8 cellular contexts compared by ENCODE assay signal in genomic region chr2:23384551-23385349, GRCh38. TPM values are rescaled to one million over a fixed set of nuclear protein-coding genes. Genes with fewer than 3 reads are reported as not detected.
DNase-seq lines count a peak whose midpoint lies in the region; ATAC-seq and TF ChIP-seq lines count a peak whose summit lies in the region.

TSS of gene KLHL29 (plus strand) at chr2:23385179. CDS start at chr2:23562197, 177,018 bp downstream.

- ATAC-seq in GM21576 (IDR thresholded peaks at IDR 0.05; ENCODE audit: unreplicated experiment): peak; percentile 51
- peak; percentile 78 for ATAC-seq in IMR-90 (ENCODE audit: low read depth)

- no peaks in the 10 kb centered on the region for H3K9me3 ChIP-seq in IMR-90 (ENCODE audit: control insufficient read depth, insufficient read depth, low read length)
- H3K9me3 ChIP-seq in iPS DF 6.9 (ENCODE audit: control insufficient read depth, insufficient read depth, low read length): no peaks in the 10 kb centered on the region

- H2AFZ ChIP-seq in IMR-90 (replicated peaks; ENCODE audit: low read length, poor library complexity): peak within 1 kb of the TSS; percentile 91

- peak; percentile 85 for TF ChIP-seq POLR2A in IMR-90 (IDR thresholded peaks at IDR 0.05; ENCODE audit: low read depth, low read length)

- POLR2A ChIA-PET in IMR-90 (lab: Charles Lee; ENCODE audit: unreplicated experiment): no interaction called here

- BruUV-seq in IMR-90 (replicated peaks; lab: Mats Ljungman, UMichigan): no TSS peak

- H3K9ac ChIP-seq in IMR-90 (ENCODE audit: low read depth, low read length): peak within 1 kb of the TSS; percentile 87

- peak within 1 kb of the TSS; percentile 18; the same call in 1 of the 2 replicates for H4K91ac ChIP-seq in IMR-90 (ENCODE audit: insufficient read depth, low read depth, low read length)

- H3K36me3 Mint-ChIP-seq in T-helper 2 cell treated with Interferon-gamma antibody and Interleukin-4, amounts not matched to agents 5 μg/mL and 100 μg/mL, for 36 hours (ENCODE audit: low read depth): no peaks in the 10 kb centered on the region

- in situ Hi-C loops in IMR-90 (cut with MboI; ENCODE audit: low sequenced_read_pairs): loop anchor here (25.0 kb wide), 1 partner anchor 378 kb away; no protein-coding TSS in a partner anchor

- H3K4me2 ChIP-seq in IMR-90 (ENCODE audit: low read depth, low read length): peak within 1 kb of the TSS; percentile 98

- TF ChIP-seq RAD21 in IMR-90 (IDR thresholded peaks at IDR 0.05; ENCODE audit: low read length): no peak

- H3K36me3 ChIP-seq in IMR-90 (ENCODE audit: control insufficient read depth, insufficient read depth, low read length) (no peaks in the 10 kb centered on the region), iPS DF 6.9 (ENCODE audit: control insufficient read depth, insufficient read depth, low read length) (no peaks in the 10 kb centered on the region)

- H2BK20ac ChIP-seq in IMR-90 (ENCODE audit: low read depth, low read length): no peak within 1 kb of the TSS

- dilution Hi-C loops in IMR-90 (cut with HindIII; ENCODE audit: low sequenced_read_pairs, unreplicated experiment): no loop called here

- 0 out of 2 replicates have a peak within 1 kb of the TSS, but pooled peaks have one; percentile 56 for H4K5ac ChIP-seq in IMR-90 (ENCODE audit: low read depth, low read length)

- H3K27ac Mint-ChIP-seq in T-helper 2 cell treated with Interferon-gamma antibody and Interleukin-4, amounts not matched to agents 5 μg/mL and 100 μg/mL, for 36 hours: no peak within 1 kb of the TSS

- CTCF ChIA-PET in IMR-90 (lab: Yijun Ruan, JAX): no interaction called here

- peak within 1 kb of the TSS; percentile 78 for H3K4me3 Mint-ChIP-seq in T-helper 2 cell treated with Interferon-gamma antibody and Interleukin-4, amounts not matched to agents 5 μg/mL and 100 μg/mL, for 36 hours

- H3K18ac ChIP-seq in IMR-90 (ENCODE audit: low read depth, low read length): peak within 1 kb of the TSS; percentile 16; the same call in 1 of the 2 replicates

- peaks cover 10 to 16% of the 10 kb centered on the region in 2 experiments; a peak in 3 of 4 replicates for H3K79me1 ChIP-seq in IMR-90 (ENCODE audit: low read depth in 1 of 2, low read length in 2 of 2)

- H2BK120ac ChIP-seq in IMR-90 (ENCODE audit: low read depth, low read length): no peak within 1 kb of the TSS

- H3K4me1 ChIP-seq in IMR-90 (ENCODE audit: control insufficient read depth, insufficient read depth, low read length) (peaks cover 2% of the 10 kb centered on the region), iPS DF 6.9 (ENCODE audit: control insufficient read depth, insufficient read depth, low read length) (0 out of 2 replicates have a peak, but pooled peaks cover 2% of the 10 kb centered on the region)

- no peak for TF ChIP-seq CTCF in IMR-90 (conservative IDR thresholded peaks at IDR 0.05; ENCODE audit: low read depth, low read length)

- H3K27me3 ChIP-seq in IMR-90 (ENCODE audit: control insufficient read depth, insufficient read depth, low read length) (no peaks in the 10 kb centered on the region), iPS DF 6.9 (ENCODE audit: control insufficient read depth, insufficient read depth, low read length) (peaks cover 19% of the 10 kb centered on the region)

- peaks cover 12% of the 10 kb centered on the region; the same call in 1 of the 2 replicates for H4K20me1 ChIP-seq in IMR-90 (ENCODE audit: insufficient read depth, low read length)

- intact Hi-C loops in IMR-90 (cut with micrococcal nuclease): loop anchor here (2.0 to 5.0 kb wide), 4 partner anchors 46 to 378 kb away; no protein-coding TSS in a partner anchor

- peak within 1 kb of the TSS; percentile 37 for H2BK5ac ChIP-seq in IMR-90 (ENCODE audit: low read depth, low read length, poor library complexity, severe bottlenecking)

- H2BK15ac ChIP-seq in IMR-90 (ENCODE audit: low read depth, low read length): peak within 1 kb of the TSS; percentile 55; the same call in 1 of the 3 replicates

- no peaks in the 10 kb centered on the region for H3K9me1 ChIP-seq in IMR-90 (ENCODE audit: insufficient read depth, low read length)

- H2AK5ac ChIP-seq in IMR-90 (ENCODE audit: low read depth, low read length): no peak within 1 kb of the TSS; the same call in 1 of the 2 replicates

- H3K27me3 Mint-ChIP-seq in T-helper 2 cell treated with Interferon-gamma antibody and Interleukin-4, amounts not matched to agents 5 μg/mL and 100 μg/mL, for 36 hours (ENCODE audit: low read depth): peaks cover 74% of the 10 kb centered on the region

- 0 out of 2 replicates have a peak within 1 kb of the TSS, but pooled peaks have one; percentile 13 for H3K4ac ChIP-seq in IMR-90 (ENCODE audit: low read depth, low read length)

- H2AK9ac ChIP-seq in IMR-90 (replicated peaks; ENCODE audit: low read depth, low read length, poor library complexity): peak within 1 kb of the TSS; percentile 38

- H3K9me3 Mint-ChIP-seq in T-helper 2 cell treated with Interferon-gamma antibody and Interleukin-4, amounts not matched to agents 5 μg/mL and 100 μg/mL, for 36 hours: no peaks in the 10 kb centered on the region

- DNase-seq in ELR (ENCODE audit: low read depth): peak; percentile 80
- DNase-seq in IMR-90: peak; percentile 71
- DNase-seq in T-helper 2 cell treated with Interferon-gamma antibody and Interleukin-4, amounts not matched to agents 5 μg/mL and 100 μg/mL, for 36 hours (ENCODE audit: low spot score): peak; percentile 59
- peak; percentile 90 for DNase-seq in astrocyte of the hippocampus (ENCODE audit: low read depth, low spot score)
- no peak for DNase-seq in iPS DF 6.9 (ENCODE audit: low read depth, low spot score)
- peak; percentile 25 for DNase-seq in skeletal muscle cell (ENCODE audit: low read depth)
- no peak for DNase-seq in NK-92 (lab: John Stamatoyannopoulos, UW; ENCODE audit: unreplicated experiment)

- H3K56ac ChIP-seq in IMR-90 (ENCODE audit: extremely low read depth, insufficient read depth, low read length): no peak within 1 kb of the TSS

- H3K27ac ChIP-seq in IMR-90 (ENCODE audit: insufficient read depth, low read length) (peak within 1 kb of the TSS; percentile 64), iPS DF 6.9 (ENCODE audit: low read length) (no peak within 1 kb of the TSS)

- no peak within 1 kb of the TSS; the same call in 1 of the 2 replicates for H3K23ac ChIP-seq in IMR-90 (ENCODE audit: low read depth, low read length)

- peaks cover 26% of the 10 kb centered on the region for H3K4me1 Mint-ChIP-seq in T-helper 2 cell treated with Interferon-gamma antibody and Interleukin-4, amounts not matched to agents 5 μg/mL and 100 μg/mL, for 36 hours (ENCODE audit: low read depth)

- WGBS in IMR-90 (ENCODE audit: extremely low coverage in 2 of 2, insufficient read length in 1 of 2), 2 experiments: 6% methylated on average over 21 of the region's 92 CpGs; no CpG with 5 or more reads in 1 of the 2 experiments
- WGBS in iPS DF 6.9 (ENCODE audit: insufficient coverage, insufficient read length): no CpG with 5 or more reads among the region's 92 CpGs

- H3K4me3 ChIP-seq in IMR-90 (ENCODE audit: insufficient read depth, low read depth, low read length) (peak within 1 kb of the TSS; percentile 88), iPS DF 6.9 (ENCODE audit: low read length) (peak within 1 kb of the TSS; percentile 30; the same call in 1 of the 2 replicates), skeletal muscle cell (ENCODE audit: low read depth, low read length) (peak within 1 kb of the TSS; percentile 77)

- H4K8ac ChIP-seq in IMR-90 (ENCODE audit: low read depth in 2 of 2, low read length in 2 of 2): peak within 1 kb of the TSS; percentile 61 to 72; a peak in 2 of 4 replicates

- 0 out of 2 replicates have a peak within 1 kb of the TSS, but pooled peaks have one; percentile 29 for H3K14ac ChIP-seq in IMR-90 (replicated peaks; ENCODE audit: low read depth, low read length)

TF ChIP-seq in IMR-90, 13 proteins besides CTCF, POLR2A, EP300 and RAD21:
- TF ChIP-seq USF2 (IDR thresholded peaks at IDR 0.05; ENCODE audit: low read depth, low read length) (no peak), MAFK (IDR thresholded peaks at IDR 0.05; ENCODE audit: low read depth, low read length) (no peak), FOS (IDR thresholded peaks at IDR 0.05; ENCODE audit: low read depth, low read length) (no peak), ELK1 (IDR thresholded peaks at IDR 0.05; ENCODE audit: borderline replicate concordance, low read depth, low read length) (no peak), RCOR1 (IDR thresholded peaks at IDR 0.05; ENCODE audit: insufficient replicate concordance, low read length) (no peak), BHLHE40 (IDR thresholded peaks at IDR 0.05; ENCODE audit: low read depth, low read length) (peak; percentile 23; the same call in 1 of the 2 replicates), SMC3 (IDR thresholded peaks at IDR 0.05; ENCODE audit: low read depth, low read length) (no peak), RFX5 (IDR thresholded peaks at IDR 0.05; ENCODE audit: low read depth, low read length) (no peak), MAZ (IDR thresholded peaks at IDR 0.05; ENCODE audit: borderline replicate concordance, low read depth, low read length) (no peak), MXI1 (IDR thresholded peaks at IDR 0.05; ENCODE audit: borderline replicate concordance, low read depth, low read length) (peak; percentile 58; the same call in 1 of the 2 replicates), CHD1 (IDR thresholded peaks at IDR 0.05; ENCODE audit: low read depth, low read length) (no peak), NFE2L2 (IDR thresholded peaks at IDR 0.05; ENCODE audit: low read depth, low read length) (no peak), CEBPB (IDR thresholded peaks at IDR 0.05; ENCODE audit: low read depth, low read length) (no peak)
TF ChIP-seq in IMR-90: peak in this region for 2.

RNA-seq across cellular contexts. Expression of gene KLHL29, which starts in this region (rescaled TPM):
- 2.0 and 2.5 TPM in 2 replicates for total RNA-seq in IMR-90 (2012; rRNA removed)
- 7.9 and 8.0 TPM in 2 replicates for polyA plus RNA-seq in IMR-90 (2012; rRNA removed)
- 3.8 and 7.2 TPM in 2 replicates for polyA plus RNA-seq in IMR-90 (2012; cell fraction: cytosol; rRNA removed)
- 41.4 and 50.7 TPM in 2 replicates for polyA plus RNA-seq in IMR-90 (2012; cell fraction: nucleus; rRNA removed; ENCODE audit: low replicate concordance)

Comparison
In these comparisons a context has a peak if more than half of its experiments do, and no peak if none do; other contexts are left out.
1. DNase-seq: peak in ELR (single experiment), IMR-90 (single experiment), T-helper 2 cell treated with Interferon-gamma antibody and Interleukin-4, amounts not matched to agents 5 μg/mL and 100 μg/mL, for 36 hours (single experiment), astrocyte of the hippocampus (single experiment) and skeletal muscle cell (single experiment); none in iPS DF 6.9 (single experiment) and NK-92 (single experiment).
2. H3K4me3 ChIP-seq: peak in every context shown above with its lines; median percentile 88 in IMR-90; 77 in skeletal muscle cell; 30 in iPS DF 6.9.